In genomic region chr5:55507574-55507973, GRCh38 we compare ENCODE assay signal across 14 cellular contexts.
"Had no signal": no experiment of that assay in that cellular context is flagged by ENCODE, and none has a peak within 500 bp of the region (broad histone marks: within the 10 kb centered on the region; RNA-seq: fewer than 3 reads in every experiment).

No MANE protein-coding gene starts in this region.

- ATAC-seq: naive thymus-derived CD8-positive, alpha-beta T cell; pancreas; sciatic nerve; stimulated activated memory B cell treated with anti-CD40 and anti-IgM and Interleukin-4, amounts not matched to agents 10 μg/mL and 1 μg/mL and 100 μg/mL, for 72 hours; stimulated activated naive CD8-positive, alpha-beta T cell treated with anti-CD3 and anti-CD28 coated beads, Interleukin-15, Interleukin-2, amounts not matched to agents 100 U/mL and 50 U/mL, for 24 hours had no signal

- H3K27ac ChIP-seq: lower lobe of right lung, pancreas, suprapubic skin had no signal

- FAIRE-seq: frontal cortex, keratinocyte, pancreas had no signal

- DNase-seq: caudate nucleus; cerebellar nuclear complex; cortex of kidney; lower lobe of right lung; naive thymus-derived CD8-positive, alpha-beta T cell; occipital lobe; pancreas; stimulated activated CD4-positive, alpha-beta T cell treated with anti-CD3 and anti-CD28 coated beads, Interleukin-4, amount 100 ng/mL, for 4 hours; stimulated activated naive CD8-positive, alpha-beta T cell treated with anti-CD3 and anti-CD28 coated beads, Interleukin-15, Interleukin-2, amounts not matched to agents 100 U/mL and 50 U/mL, for 24 hours had no signal

- H3K4me3 ChIP-seq: lower lobe of right lung, pancreas, suprapubic skin had no signal

- H3K36me3 ChIP-seq: lower lobe of right lung, pancreas, suprapubic skin had no signal

- H3K27me3 ChIP-seq: pancreas, suprapubic skin had no signal

- H3K9me3 ChIP-seq: lower lobe of right lung, pancreas, suprapubic skin had no signal
